11 cellular contexts compared by ENCODE assay signal in the genomic region with DNA sequence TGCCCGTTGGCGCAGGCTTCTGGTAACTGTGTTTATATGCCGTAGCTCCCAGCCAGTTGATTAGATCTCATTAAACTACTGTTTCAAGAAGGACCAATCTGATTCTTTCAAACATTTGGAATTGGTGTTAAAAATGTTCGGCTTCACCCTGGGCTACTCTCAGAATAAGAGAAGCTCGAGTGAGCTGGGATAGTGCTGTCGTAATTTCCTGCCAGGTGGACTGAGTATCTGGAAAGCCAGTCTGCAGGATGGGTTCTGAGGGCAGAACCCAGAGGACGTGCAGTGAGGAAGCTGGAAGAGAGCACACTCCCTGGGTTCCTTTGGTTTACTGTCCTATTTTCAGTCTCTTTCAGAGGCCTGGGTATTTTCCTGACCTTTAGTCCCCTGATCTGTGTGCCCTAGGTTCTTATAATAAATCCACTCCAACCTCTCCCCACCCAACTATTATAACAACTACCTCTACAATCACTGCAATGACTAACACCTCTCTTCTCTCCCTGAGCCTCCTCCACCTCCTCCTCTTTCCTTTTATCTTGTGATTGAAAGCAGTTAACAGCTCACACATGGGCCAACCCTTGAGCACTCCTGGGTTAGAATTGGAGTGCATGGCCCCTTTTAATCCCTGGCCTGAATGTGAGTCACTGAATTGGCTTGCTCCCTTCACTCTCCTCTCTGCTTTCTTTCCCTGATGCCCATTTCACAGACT.
DNase-seq lines count a peak whose midpoint lies in the region; ATAC-seq and TF ChIP-seq lines count a peak whose summit lies in the region.
"Had no signal": no experiment of that assay in that cellular context is flagged by ENCODE, and none has a peak within 500 bp of the region (broad histone marks: within the 10 kb centered on the region; RNA-seq: fewer than 3 reads in every experiment).

No MANE protein-coding gene starts in this region.

- no peak overlapping the region for H3K27ac ChIP-seq in CD8-positive, alpha-beta T cell (ENCODE audit: low read depth, low read length)
- H3K27ac ChIP-seq in mammary epithelial cell (ENCODE audit: insufficient read depth, low read depth, low read length) (peak overlapping the region; percentile 9), lower lobe of right lung (no peak overlapping the region)

- H3K36me3 Mint-ChIP-seq in CD8-positive, alpha-beta T cell = peaks cover 49% of the 10 kb centered on the region

- POLR2A ChIA-PET in CD8-positive, alpha-beta T cell (lab: Charles Lee) = interaction anchor here (0.6 kb wide), 1 partner anchor 22 kb away, joined by 3 read pairs; no protein-coding TSS in a partner anchor

- dilution Hi-C loops in mammary epithelial cell (cut with HindIII; ENCODE audit: low sequenced_read_pairs) = loop anchor here (10.0 kb wide), 1 partner anchor 166 kb away; no protein-coding TSS in a partner anchor

- WGBS in mammary epithelial cell (ENCODE audit: low coverage, missing lambda C conversion rate) = 94% methylated on average over 5 of the region's 7 CpGs

- intact Hi-C loops in CD8-positive, alpha-beta T cell (cut with DNase I, micrococcal nuclease) = loop anchor here in 1 of 2 experiments (5.0 kb wide), 1 partner anchor 54 kb away; no protein-coding TSS in a partner anchor
- intact Hi-C loops in mammary epithelial cell (cut with micrococcal nuclease) = no loop called here
- intact Hi-C loops in lower lobe of right lung (cut with DNase I) = loop anchor here (10.0 kb wide), 1 partner anchor 166 kb away; no protein-coding TSS in a partner anchor

- in situ Hi-C loops in mammary epithelial cell (cut with MboI; ENCODE audit: low sequenced_read_pairs in 2 of 2) = no loop called here

- no peak overlapping the region for H3K9ac ChIP-seq in mammary epithelial cell (ENCODE audit: insufficient read depth, low read length)

- no peaks in the 10 kb centered on the region for H3K9me3 ChIP-seq in CD8-positive, alpha-beta T cell (ENCODE audit: low read length)
- no peaks in the 10 kb centered on the region for H3K9me3 ChIP-seq in mammary epithelial cell (replicated peaks; ENCODE audit: insufficient read depth, low read length)
- no peaks in the 10 kb centered on the region for H3K9me3 ChIP-seq in lower lobe of right lung

- peaks cover 50% of the 10 kb centered on the region for H3K4me1 Mint-ChIP-seq in CD8-positive, alpha-beta T cell (ENCODE audit: low read depth)

- no peak for DNase-seq in CD8-positive, alpha-beta T cell
- DNase-seq in HK-2 (ENCODE audit: unreplicated experiment) (peak; percentile 62), mammary epithelial cell (peak; percentile 92), lower lobe of right lung (no peak), RPMI8226 (no peak), NCI-H446 (lab: John Stamatoyannopoulos, UW) (no peak), activated gamma-delta T cell treated with Interleukin-2 at 50 U/mL for 16 hours (no peak)
- DNase-seq: activated CD8-positive, alpha-beta memory T cell treated with anti-CD3 and anti-CD28 coated beads, Interleukin-2, amount 50 U/mL, for 48 hours; NCI-H2081 treated with DMSO at 0.1 percent for 48 hours had no signal

- H3K79me2 ChIP-seq in mammary epithelial cell (ENCODE audit: insufficient read depth, low read length) = no peaks in the 10 kb centered on the region

- no peak overlapping the region for H3K4me3 ChIP-seq in CD8-positive, alpha-beta T cell (ENCODE audit: low read depth, low read length)
- H3K4me3 ChIP-seq in mammary epithelial cell (replicated peaks in 1 of 3; ENCODE audit: insufficient read depth in 1 of 3, low read depth in 2 of 3, low read length in 3 of 3) (no peak overlapping the region), lower lobe of right lung (no peak overlapping the region)

- BruUV-seq in mammary epithelial cell (replicated peaks; lab: Mats Ljungman, UMichigan) = no TSS peak

- H3K4me1 ChIP-seq in CD8-positive, alpha-beta T cell (ENCODE audit: insufficient read depth, low read length) = peaks cover 7% of the 10 kb centered on the region
- H3K4me1 ChIP-seq in mammary epithelial cell (ENCODE audit: insufficient read depth, low read length) (peaks cover 34% of the 10 kb centered on the region), lower lobe of right lung (peaks cover 2% of the 10 kb centered on the region)

- H3K4me3 Mint-ChIP-seq in CD8-positive, alpha-beta T cell = no peak overlapping the region

- H3K27me3 ChIP-seq in CD8-positive, alpha-beta T cell (ENCODE audit: insufficient read depth, low read length) = no peaks in the 10 kb centered on the region
- H3K27me3 ChIP-seq in mammary epithelial cell (ENCODE audit: insufficient read depth, low read length) (no peaks in the 10 kb centered on the region), lower lobe of right lung (ENCODE audit: low read depth) (no peaks in the 10 kb centered on the region)

- CTCF ChIA-PET in CD8-positive, alpha-beta T cell (lab: Charles Lee) = interaction anchor here (1.6 kb wide), 1 partner anchor 22 kb away, joined by 5 read pairs; no protein-coding TSS in a partner anchor
- CTCF ChIA-PET in mammary epithelial cell (lab: Charles Lee; ENCODE audit: low non-redundant PET) = interaction anchor here (0.5 kb wide), 1 partner anchor 162 kb away, joined by 3 read pairs; no protein-coding TSS in a partner anchor

- ATAC-seq in CD8-positive, alpha-beta T cell = peak; percentile 31
- peak; percentile 55 to 61 for ATAC-seq in lower lobe of right lung
- no peak for ATAC-seq in HG03280 (IDR thresholded peaks at IDR 0.05; ENCODE audit: unreplicated experiment)
- ATAC-seq: sciatic nerve had no signal

- no peaks in the 10 kb centered on the region for H3K36me3 ChIP-seq in CD8-positive, alpha-beta T cell (ENCODE audit: insufficient read depth, low read length)
- H3K36me3 ChIP-seq in mammary epithelial cell (ENCODE audit: insufficient read depth, low read length) (no peaks in the 10 kb centered on the region), lower lobe of right lung (no peaks in the 10 kb centered on the region)

- no peak for TF ChIP-seq CTCF in CD8-positive, alpha-beta T cell (IDR thresholded peaks at IDR 0.05)
- no peak for TF ChIP-seq CTCF in mammary epithelial cell (conservative IDR thresholded peaks at IDR 0.05 in 1 of 2, IDR thresholded peaks at IDR 0.05 in 1 of 2; ENCODE audit: extremely low read depth in 1 of 2, insufficient read depth in 1 of 2, low read depth in 1 of 2, low read length in 2 of 2)
- TF ChIP-seq CTCF in lower lobe of right lung (IDR thresholded peaks at IDR 0.05) = no peak

- no peaks in the 10 kb centered on the region for H3K27me3 Mint-ChIP-seq in CD8-positive, alpha-beta T cell (ENCODE audit: low read depth)

- no peaks in the 10 kb centered on the region for H3K9me3 Mint-ChIP-seq in CD8-positive, alpha-beta T cell

- H3K4me2 ChIP-seq in mammary epithelial cell (ENCODE audit: insufficient read depth, low read depth, low read length) = no peak overlapping the region

- H2AFZ ChIP-seq in mammary epithelial cell (ENCODE audit: low read depth, low read length) = no peak overlapping the region

- H4K20me1 ChIP-seq in mammary epithelial cell (ENCODE audit: insufficient read depth, low read length) = no peaks in the 10 kb centered on the region

- peak overlapping the region; percentile 84 for H3K27ac Mint-ChIP-seq in CD8-positive, alpha-beta T cell

Comparison
In these comparisons a context has a peak if more than half of its experiments do, and no peak if none do; other contexts are left out.
1. DNase-seq: peak in HK-2 (single experiment) and mammary epithelial cell (single experiment); none in CD8-positive, alpha-beta T cell (0 of 7), lower lobe of right lung (single experiment), RPMI8226 (single experiment), NCI-H446 (0 of 2) and activated gamma-delta T cell treated with Interleukin-2 at 50 U/mL for 16 hours (single experiment).